13 cellular contexts compared by ENCODE assay signal in genomic region chr6:160139420-160139851, GRCh38. TPM values are rescaled to one million over a fixed set of nuclear protein-coding genes. Genes with fewer than 3 reads are reported as not detected.
A peak's percentile ranks its signal among the peaks of the same experiment; 100 is the strongest.
DNase-seq lines count a peak whose midpoint lies in the region; ATAC-seq and TF ChIP-seq lines count a peak whose summit lies in the region.
"Had no signal": no experiment of that assay in that cellular context is flagged by ENCODE, and none has a peak within 500 bp of the region (broad histone marks: within the 10 kb centered on the region; RNA-seq: fewer than 3 reads in every experiment).

No MANE protein-coding gene starts in this region.

- peaks cover 0 to 2% of the 10 kb centered on the region in 2 experiments; a peak in 1 of 5 replicates for H3K9me3 Mint-ChIP-seq in H9
- H3K9me3 Mint-ChIP-seq: T-helper 1 cell treated with Interleukin-12 subunit alpha and Interleukin-12 subunit beta and Interleukin-4 antibody, amounts not matched to agents 30 μg/mL and 1 μg/mL, for 36 hours had no signal

- H3K27me3 Mint-ChIP-seq in H9 (ENCODE audit: low read depth) = peaks cover 2% of the 10 kb centered on the region

- H3K4me1 ChIP-seq in mammary epithelial cell (ENCODE audit: insufficient read depth, low read length) = peaks cover 7% of the 10 kb centered on the region
- H3K4me1 ChIP-seq in right lobe of liver = peaks cover 0 to 65% (median 37%) of the 10 kb centered on the region in 4 donors
- no peaks in the 10 kb centered on the region for H3K4me1 ChIP-seq in H9 (ENCODE audit: insufficient read depth, low read length)

- no peak overlapping the region for H3K23ac ChIP-seq in H9 (ENCODE audit: insufficient read length, low read depth, low read length)

- CTCF ChIA-PET in AG04449 (lab: Yijun Ruan, JAX) = interaction anchor here (1.4 to 3.5 kb wide), 5 partner anchors 11 to 317 kb away, joined by 4 to 47 read pairs (median 14); no protein-coding TSS in a partner anchor
- CTCF ChIA-PET in mammary epithelial cell (lab: Charles Lee; ENCODE audit: low non-redundant PET) = no interaction called here

- H4K20me1 ChIP-seq in mammary epithelial cell (ENCODE audit: insufficient read depth, low read length) (no peaks in the 10 kb centered on the region), H9 (ENCODE audit: control insufficient read depth, insufficient read depth, insufficient read length) (no peaks in the 10 kb centered on the region)

- no peak overlapping the region for H2BK15ac ChIP-seq in H9 (ENCODE audit: low read depth, low read length)

- H3K23me2 ChIP-seq in H9 (ENCODE audit: insufficient read length, low read depth, low read length, poor library complexity, severe bottlenecking) = no peaks in the 10 kb centered on the region

- no peaks in the 10 kb centered on the region for H3K9me3 ChIP-seq in mammary epithelial cell (replicated peaks; ENCODE audit: insufficient read depth, low read length)
- H3K9me3 ChIP-seq in right lobe of liver = no peaks in the 10 kb centered on the region
- no peaks in the 10 kb centered on the region for H3K9me3 ChIP-seq in H9 (ENCODE audit: control insufficient read depth, low read depth, low read length)

- in situ Hi-C loops in mammary epithelial cell (cut with MboI; ENCODE audit: low sequenced_read_pairs in 2 of 2) = loop anchor here in 1 of 2 donors (25.0 kb wide), 1 partner anchor 323 kb away; no protein-coding TSS in a partner anchor

- H4K5ac ChIP-seq in H9 (ENCODE audit: insufficient read length, low read depth, low read length) = no peak overlapping the region

- H3K14ac ChIP-seq in H9 (ENCODE audit: insufficient read depth, low read length) = no peak overlapping the region

- no peak overlapping the region for H2BK12ac ChIP-seq in H9 (ENCODE audit: insufficient read length, low read depth, low read length)

- H3K4me1 Mint-ChIP-seq in H9 = peaks cover 29 to 36% of the 10 kb centered on the region in 2 experiments

- peak overlapping the region in 1 of 3 experiments; percentile 20; a peak in 2 of 7 replicates for H3K27ac Mint-ChIP-seq in H9
- H3K27ac Mint-ChIP-seq: T-helper 1 cell treated with Interleukin-12 subunit alpha and Interleukin-12 subunit beta and Interleukin-4 antibody, amounts not matched to agents 30 μg/mL and 1 μg/mL, for 36 hours had no signal

- no peak overlapping the region for H3K56ac ChIP-seq in H9 (ENCODE audit: insufficient read length, low read depth, low read length)

- H3K36me3 Mint-ChIP-seq in H9 (ENCODE audit: insufficient read depth in 1 of 3, low read depth in 3 of 3) = 0 out of 7 replicates have a peak, but pooled peaks cover 0 to 2% (median 0%) of the 10 kb centered on the region in 3 experiments

- dilution Hi-C loops in mammary epithelial cell (cut with HindIII; ENCODE audit: low sequenced_read_pairs) = no loop called here

- H2AFZ ChIP-seq in mammary epithelial cell (ENCODE audit: low read depth, low read length) = no peak overlapping the region
- no peak overlapping the region for H2AFZ ChIP-seq in H9 (ENCODE audit: low read length)

- H3K79me2 ChIP-seq in mammary epithelial cell (ENCODE audit: insufficient read depth, low read length) = no peaks in the 10 kb centered on the region
- no peaks in the 10 kb centered on the region for H3K79me2 ChIP-seq in H9 (ENCODE audit: insufficient read depth, low read length)

- H2BK20ac ChIP-seq in H9 (ENCODE audit: low read depth, low read length, poor library complexity, severe bottlenecking) = no peak overlapping the region

- H3K4me3 ChIP-seq in AG04449 (ENCODE audit: low read depth, low read length) (no peak overlapping the region), mammary epithelial cell (replicated peaks in 1 of 3; ENCODE audit: insufficient read depth in 1 of 3, low read depth in 2 of 3, low read length in 3 of 3) (no peak overlapping the region), right lobe of liver (no peak overlapping the region)

- no peak overlapping the region for H3K4me2 ChIP-seq in mammary epithelial cell (ENCODE audit: insufficient read depth, low read depth, low read length)
- no peak overlapping the region for H3K4me2 ChIP-seq in H9 (ENCODE audit: insufficient read depth, insufficient read length, low read length)

- H3K79me1 ChIP-seq in H9 (ENCODE audit: insufficient read depth, low read depth, low read length, poor library complexity, severe bottlenecking) = no peaks in the 10 kb centered on the region

- peak; percentile 67 for DNase-seq in AG04449 (ENCODE audit: low read depth, low spot score)
- DNase-seq in HK-2 (ENCODE audit: unreplicated experiment) = peak; percentile 28
- peak; percentile 72 for DNase-seq in mammary epithelial cell
- DNase-seq in right lobe of liver = peak in 1 of 3 donors; percentile 54
- DNase-seq in H9 = no peak
- DNase-seq in NCI-H748 (lab: John Stamatoyannopoulos, UW; ENCODE audit: unreplicated experiment) = no peak
- DNase-seq in stimulated activated CD4-positive, alpha-beta T cell treated with anti-CD3 and anti-CD28 coated beads, Interleukin-4, amount 100 ng/mL, for 1 hour = no peak
- DNase-seq: activated gamma-delta T cell treated with Interleukin-2 at 50 U/mL for 16 hours; glutamatergic neuron; NCI-H2107; stimulated activated CD8-positive, alpha-beta memory T cell treated with anti-CD3 and anti-CD28 coated beads, Interleukin-4, amount 100 ng/mL, for 48 hours had no signal

- POLR2A ChIA-PET in AG04449 (lab: Yijun Ruan, JAX) = no interaction called here

- no peak overlapping the region for H2BK120ac ChIP-seq in H9 (ENCODE audit: low read depth, low read length, poor library complexity, severe bottlenecking)

- TF ChIP-seq CTCF in AG04449 (IDR thresholded peaks at IDR 0.05; ENCODE audit: insufficient read depth, low read length, missing control alignments) (no peak), mammary epithelial cell (conservative IDR thresholded peaks at IDR 0.05 in 1 of 2, IDR thresholded peaks at IDR 0.05 in 1 of 2; ENCODE audit: extremely low read depth in 1 of 2, insufficient read depth in 1 of 2, low read depth in 1 of 2, low read length in 2 of 2) (no peak), right lobe of liver (IDR thresholded peaks at IDR 0.05) (no peak), H9 (conservative IDR thresholded peaks at IDR 0.05) (no peak)

- H4K8ac ChIP-seq in H9 (replicated peaks; ENCODE audit: insufficient read length, low read depth, low read length) = no peak overlapping the region

- ATAC-seq in right lobe of liver = peak in 1 of 4 donors; percentile 7
- no peak for ATAC-seq in HG02973 (IDR thresholded peaks at IDR 0.05; ENCODE audit: unreplicated experiment)

- H3K27me3 ChIP-seq in mammary epithelial cell (ENCODE audit: insufficient read depth, low read length) (no peaks in the 10 kb centered on the region), right lobe of liver (no peaks in the 10 kb centered on the region), H9 (ENCODE audit: insufficient read depth, low read length) (no peaks in the 10 kb centered on the region)

- intact Hi-C loops in mammary epithelial cell (cut with micrococcal nuclease) (no loop called here), right lobe of liver (cut with DNase I) (no loop called here)

- TF ChIP-seq POLR2A in right lobe of liver (IDR thresholded peaks at IDR 0.05) = no peak

- no peak overlapping the region for H3K4ac ChIP-seq in H9 (ENCODE audit: low read depth, low read length)

- H3K9ac ChIP-seq in mammary epithelial cell (ENCODE audit: insufficient read depth, low read length) (no peak overlapping the region), H9 (ENCODE audit: extremely low read depth, insufficient read length, low read length) (no peak overlapping the region)

- no peak overlapping the region for H3K4me3 Mint-ChIP-seq in H9
- H3K4me3 Mint-ChIP-seq: T-helper 1 cell treated with Interleukin-12 subunit alpha and Interleukin-12 subunit beta and Interleukin-4 antibody, amounts not matched to agents 30 μg/mL and 1 μg/mL, for 36 hours had no signal

- H3K18ac ChIP-seq in H9 (ENCODE audit: insufficient read length, low read depth, low read length) = no peak overlapping the region

- no peak overlapping the region for H3K27ac ChIP-seq in mammary epithelial cell (ENCODE audit: insufficient read depth, low read depth, low read length)
- peak overlapping the region; percentile 30 to 94 (median 92) for H3K27ac ChIP-seq in right lobe of liver
- H3K27ac ChIP-seq in H9 (ENCODE audit: insufficient read length, low read depth, low read length) = no peak overlapping the region

- no peak overlapping the region for H3T11ph ChIP-seq in H9 (ENCODE audit: low read length)

- no peaks in the 10 kb centered on the region for H3K36me3 ChIP-seq in mammary epithelial cell (ENCODE audit: insufficient read depth, low read length)
- H3K36me3 ChIP-seq in right lobe of liver = peaks cover 0 to 44% (median 14%) of the 10 kb centered on the region in 4 donors

- BruUV-seq in mammary epithelial cell (replicated peaks; lab: Mats Ljungman, UMichigan) = no TSS peak

- no peak overlapping the region for H2AK5ac ChIP-seq in H9 (ENCODE audit: insufficient read length, low read length)

- 88% methylated on average over 7 of the region's 12 CpGs for WGBS in mammary epithelial cell (ENCODE audit: low coverage, missing lambda C conversion rate)
- WGBS in right lobe of liver (ENCODE audit: insufficient coverage, low coverage, low lambda C conversion rate, missing lambda C conversion rate) = 72% methylated on average over 12 of the region's 12 CpGs
- no CpG with 5 or more reads among the region's 12 CpGs for WGBS in H9 (ENCODE audit: extremely low coverage, insufficient read length, low lambda C conversion rate)

- no peak overlapping the region for H2BK5ac ChIP-seq in H9 (ENCODE audit: insufficient read length, low read length)

- no peak overlapping the region for H4K91ac ChIP-seq in H9 (ENCODE audit: insufficient read length, low read depth, low read length)

RNA-seq across cellular contexts. Expression of gene SLC22A1, which starts 17.8 kb away (rescaled TPM):
- total RNA-seq in mammary epithelial cell = 1 to 10 TPM; 2.5 to 3.4 TPM
- polyA plus RNA-seq in mammary epithelial cell = 0.08 TPM
- polyA minus RNA-seq in mammary epithelial cell = not detected
- total RNA-seq in right lobe of liver = 1,000 to 10,000 TPM in 3 of 6 experiments, 100 to 1,000 TPM in 3; 190 to 1,656 (median 769) TPM
- 0.39 and 0.50 TPM in 2 replicates for total RNA-seq in H9 (2021)

Comparison
In these comparisons a context has a peak if more than half of its experiments do, and no peak if none do; other contexts are left out.
1. DNase-seq: peak in AG04449 (single experiment), HK-2 (single experiment) and mammary epithelial cell (single experiment); none in H9 (single experiment), NCI-H748 (single experiment) and stimulated activated CD4-positive, alpha-beta T cell treated with anti-CD3 and anti-CD28 coated beads, Interleukin-4, amount 100 ng/mL, for 1 hour (single experiment).
2. H3K27ac ChIP-seq: peak in right lobe of liver (3 of 3); none in mammary epithelial cell (single experiment) and H9 (single experiment).
3. RNA of gene SLC22A1, which starts 17.8 kb away (total RNA-seq): 190 to 1,656 TPM in right lobe of liver; 2.5 to 3.4 TPM in mammary epithelial cell and 0.39 to 0.50 TPM in H9; every median in the first group is over 10 times any median in the second.